In the genomic region with DNA sequence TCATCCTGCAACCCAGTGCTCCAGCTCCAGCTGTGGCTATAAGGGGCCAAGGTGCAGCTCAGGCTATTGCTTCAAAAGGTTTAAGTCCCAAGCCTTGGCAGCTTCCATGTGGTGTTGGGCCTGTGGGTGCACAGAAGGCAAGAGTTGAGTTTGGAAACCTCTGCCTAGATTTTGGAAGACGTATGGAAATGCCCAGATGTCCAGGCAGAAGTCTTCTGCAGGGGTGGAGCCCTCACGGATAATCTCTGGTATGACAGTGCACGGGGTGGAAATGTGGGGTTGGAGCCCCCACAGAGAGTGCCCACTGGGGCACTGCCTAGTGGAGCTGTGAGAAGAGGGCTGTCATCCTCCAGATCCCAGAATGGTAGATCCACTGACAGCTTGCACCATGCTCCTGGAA, we compare ENCODE assay signal across 32 cellular contexts. TPM values are rescaled to one million over a fixed set of nuclear protein-coding genes. Genes with fewer than 3 reads are reported as not detected.
"Had no signal": no experiment of that assay in that cellular context is flagged by ENCODE, and none has a peak within 500 bp of the region (broad histone marks: within the 10 kb centered on the region; RNA-seq: fewer than 3 reads in every experiment).

No MANE protein-coding gene starts in this region.

- H3K4me3 Mint-ChIP-seq: mesothelial cell of epicardium; naive B cell; natural killer cell; nephron progenitor cell; neural progenitor cell; stimulated activated naive B cell treated with anti-CD40 and anti-IgM and Interleukin-4, amounts not matched to agents 10 μg/mL and 1 μg/mL and 100 μg/mL, for 72 hours had no signal

- ATAC-seq: left colon; left lung; lower lobe of right lung; natural killer cell; right cardiac atrium; sciatic nerve; stimulated activated naive B cell treated with anti-CD40 and anti-IgM and Interleukin-4, amounts not matched to agents 10 μg/mL and 1 μg/mL and 100 μg/mL, for 72 hours; stimulated activated naive CD8-positive, alpha-beta T cell treated with anti-CD3 and anti-CD28 coated beads, Interleukin-15, Interleukin-2, amounts not matched to agents 100 U/mL and 50 U/mL, for 24 hours had no signal

- H3K27ac Mint-ChIP-seq: mesothelial cell of epicardium; naive B cell; natural killer cell; nephron progenitor cell; neural progenitor cell; stimulated activated naive B cell treated with anti-CD40 and anti-IgM and Interleukin-4, amounts not matched to agents 10 μg/mL and 1 μg/mL and 100 μg/mL, for 72 hours had no signal

- H3K4me2 ChIP-seq: neural progenitor cell had no signal

- H2AFZ ChIP-seq: neural progenitor cell had no signal

- H3K9ac ChIP-seq: neural progenitor cell had no signal

- FAIRE-seq: keratinocyte had no signal

- H3K9me3 Mint-ChIP-seq: natural killer cell had no signal

- H3K36me3 ChIP-seq: left lung, lower lobe of right lung, neural progenitor cell, neutrophil, ovary, prostate gland, stomach, thyroid gland, transverse colon, upper lobe of left lung, vagina had no signal

- DNase-seq: hippocampal formation; left colon; left lung; lower lobe of right lung; mammary epithelial cell; mesenchymal stem cell; naive B cell; natural killer cell; nephron progenitor cell; occipital lobe; ovary; retina; right cardiac atrium; stimulated activated CD4-positive, alpha-beta T cell treated with anti-CD3 and anti-CD28 coated beads, Interleukin-12 subunit alpha, Interleukin-12 subunit beta, amount 100 ng/mL, for 4 hours; stimulated activated CD4-positive, alpha-beta T cell treated with anti-CD3 and anti-CD28 coated beads, Interleukin-15, amount 100 ng/mL, for 24 hours; stimulated activated CD4-positive, alpha-beta T cell treated with anti-CD3 and anti-CD28 coated beads, Interleukin-2, amount 100 ng/mL, for 24 hours; stimulated activated CD4-positive, alpha-beta T cell treated with anti-CD3 and anti-CD28 coated beads, Interleukin-4, amount 100 ng/mL, for 1 hour; stimulated activated naive B cell treated with anti-CD40 and anti-IgM and Interleukin-4, amounts not matched to agents 10 μg/mL and 1 μg/mL and 100 μg/mL, for 72 hours; stimulated activated naive CD8-positive, alpha-beta T cell treated with anti-CD3 and anti-CD28 coated beads, Interleukin-15, Interleukin-2, amounts not matched to agents 100 U/mL and 50 U/mL, for 24 hours; stomach; testis; thyroid gland; transverse colon; upper lobe of left lung had no signal

- H3K27ac ChIP-seq: left lung, lower lobe of right lung, neural progenitor cell, neutrophil, ovary, prostate gland, skin epidermis, stomach, testis, thyroid gland, transverse colon, upper lobe of left lung, vagina had no signal

- H3K4me1 Mint-ChIP-seq: mesothelial cell of epicardium; naive B cell; natural killer cell; nephron progenitor cell; neural progenitor cell; stimulated activated naive B cell treated with anti-CD40 and anti-IgM and Interleukin-4, amounts not matched to agents 10 μg/mL and 1 μg/mL and 100 μg/mL, for 72 hours had no signal

- H3K27me3 ChIP-seq: left lung, neural progenitor cell, ovary, stomach, testis, thyroid gland, transverse colon, upper lobe of left lung, vagina had no signal

- H3K4me3 ChIP-seq: left lung, lower lobe of right lung, neural progenitor cell, ovary, prostate gland, skin epidermis, stomach, testis, thyroid gland, transverse colon, upper lobe of left lung, vagina had no signal

- H3K4me1 ChIP-seq: left lung, lower lobe of right lung, neural progenitor cell, prostate gland, stomach, testis, thyroid gland, transverse colon, upper lobe of left lung had no signal

- H3K9me3 ChIP-seq: lower lobe of right lung, neutrophil, ovary, prostate gland, testis, thyroid gland, vagina had no signal

- H3K36me3 Mint-ChIP-seq: neural progenitor cell had no signal

RNA-seq across cellular contexts. Expression of a gene that starts 44.5 kb away (rescaled TPM):
- total RNA-seq: mammary epithelial cell had no signal
